In the genomic region with DNA sequence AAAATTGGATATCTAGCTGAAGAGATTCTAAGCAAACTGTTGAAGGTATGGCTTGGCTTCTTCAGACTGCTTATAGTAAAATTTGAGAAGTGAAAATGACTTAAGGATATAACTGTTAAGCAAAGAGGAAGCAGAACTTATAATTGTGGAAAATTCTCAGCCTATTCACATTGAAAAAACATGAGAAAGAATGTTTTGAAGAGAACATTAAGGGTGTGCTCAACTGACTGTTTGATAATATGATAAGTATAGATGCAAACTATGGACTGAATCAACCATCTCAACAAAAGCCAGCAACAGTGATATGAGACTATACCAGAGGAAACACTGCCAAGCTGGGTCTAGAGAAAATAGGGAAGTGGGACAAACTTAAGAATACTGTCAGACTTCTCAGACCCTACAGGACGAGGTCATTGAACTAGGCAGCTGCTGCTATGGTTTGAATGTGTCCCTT, we compare ENCODE assay signal across 11 cellular contexts.
A peak's percentile ranks its signal among the peaks of the same experiment; 100 is the strongest.
DNase-seq lines count a peak whose midpoint lies in the region; ATAC-seq, FAIRE-seq and TF ChIP-seq lines count a peak whose summit lies in the region.
"Had no signal": no experiment of that assay in that cellular context is flagged by ENCODE, and none has a peak within 500 bp of the region (broad histone marks: within the 10 kb centered on the region; RNA-seq: fewer than 3 reads in every experiment).

No MANE protein-coding gene starts in this region.

- TF ChIP-seq CTCF in right lobe of liver (IDR thresholded peaks at IDR 0.05), result no peak
- TF ChIP-seq CTCF in HepG2 (CRISPR knock-in tag; IDR thresholded peaks at IDR 0.05), result no peak
- TF ChIP-seq CTCF in upper lobe of right lung (IDR thresholded peaks at IDR 0.05), result no peak
- TF ChIP-seq CTCF in stomach (IDR thresholded peaks at IDR 0.05), result no peak

- BruUV-seq in HepG2 (replicated peaks; lab: Mats Ljungman, UMichigan), result no TSS peak

- H3K4me3 ChIP-seq in right lobe of liver (no peak overlapping the region), HepG2 (replicated peaks in 1 of 3; ENCODE audit: insufficient read depth in 1 of 3, low read depth in 2 of 3, low read length in 3 of 3) (no peak overlapping the region), upper lobe of right lung (no peak overlapping the region), stomach (no peak overlapping the region), H7 (ENCODE audit: insufficient read depth, low read depth, low read length) (no peak overlapping the region)

- H3K36me3 ChIP-seq in right lobe of liver, result no peaks in the 10 kb centered on the region
- H3K36me3 ChIP-seq in HepG2 (replicated peaks in 1 of 2; ENCODE audit: control insufficient read depth in 1 of 2, insufficient read depth in 2 of 2, low read length in 2 of 2), result no peaks in the 10 kb centered on the region
- H3K36me3 ChIP-seq in upper lobe of right lung, result no peaks in the 10 kb centered on the region
- no peaks in the 10 kb centered on the region for H3K36me3 ChIP-seq in stomach
- H3K36me3 ChIP-seq in H7 (replicated peaks; ENCODE audit: control insufficient read depth, insufficient read depth, low read length), result no peaks in the 10 kb centered on the region

- no peaks in the 10 kb centered on the region for H3K27me3 ChIP-seq in right lobe of liver
- no peaks in the 10 kb centered on the region; a peak in 1 of 5 replicates for H3K27me3 ChIP-seq in HepG2 (ENCODE audit: control insufficient read depth in 1 of 2, insufficient read depth in 2 of 2, low read length in 2 of 2)
- no peaks in the 10 kb centered on the region for H3K27me3 ChIP-seq in upper lobe of right lung
- H3K27me3 ChIP-seq in stomach, result no peaks in the 10 kb centered on the region
- H3K27me3 ChIP-seq in H7 (ENCODE audit: control insufficient read depth, insufficient read depth, low read length), result no peaks in the 10 kb centered on the region

- CTCF ChIA-PET in HepG2 (lab: Yijun Ruan, JAX; ENCODE audit: low intra/inter-chr PET ratio, low total read pairs), result no interaction called here

- no peak for DNase-seq in right lobe of liver
- no peak for DNase-seq in HepG2 (ENCODE audit: low spot score)
- DNase-seq in NOMO-1 (lab: John Stamatoyannopoulos, UW; ENCODE audit: unreplicated experiment in 2 of 2), result peak; percentile 51 to 94
- DNase-seq in upper lobe of right lung, result no peak
- DNase-seq in stomach, result no peak
- DNase-seq in 8988T, result no peak
- no peak for DNase-seq in H7
- DNase-seq: activated naive CD8-positive, alpha-beta T cell treated with anti-CD3 and anti-CD28 coated beads, Interleukin-2, amount 10 ng/mL, durations not matched to agents 7 days and 5 days had no signal

- H3K27ac ChIP-seq in right lobe of liver (no peak overlapping the region), HepG2 (ENCODE audit: extremely low read length, insufficient read depth, low read length) (no peak overlapping the region), upper lobe of right lung (no peak overlapping the region), stomach (no peak overlapping the region)
- H3K27ac ChIP-seq: 22Rv1, KMS-11 had no signal

- no peaks in the 10 kb centered on the region for H4K20me1 ChIP-seq in HepG2 (ENCODE audit: insufficient read depth, low read length)

- TF ChIP-seq EP300 in HepG2 (IDR thresholded peaks at IDR 0.05; ENCODE audit: low read depth in 2 of 2, low read length in 2 of 2) (no peak), HepG2 (CRISPR knock-in tag; IDR thresholded peaks at IDR 0.05; ENCODE audit: borderline replicate concordance) (no peak), stomach (IDR thresholded peaks at IDR 0.05) (no peak)

- TF ChIP-seq POLR2A in right lobe of liver (IDR thresholded peaks at IDR 0.05) (no peak), HepG2 (IDR thresholded peaks at IDR 0.05; ENCODE audit: insufficient read depth in 1 of 2, low read depth in 2 of 2, low read length in 2 of 2) (no peak), stomach (IDR thresholded peaks at IDR 0.05) (no peak)

- POLR2A ChIA-PET in HepG2 (lab: Yijun Ruan, JAX), result no interaction called here

- no peak overlapping the region for H3K4me2 ChIP-seq in HepG2 (ENCODE audit: low read depth, low read length)
- H3K4me2 ChIP-seq: KMS-11 had no signal

- intact Hi-C loops in right lobe of liver (cut with DNase I) (no loop called here), HepG2 (cut with micrococcal nuclease; ENCODE audit: unreplicated experiment) (no loop called here), upper lobe of right lung (cut with DNase I) (no loop called here), stomach (cut with DNase I; ENCODE audit: low total_unique reads) (no loop called here)

- no peak overlapping the region for H3K9ac ChIP-seq in HepG2 (ENCODE audit: insufficient read depth, low read depth, low read length)
- H3K9ac ChIP-seq: KMS-11 had no signal

- no peaks in the 10 kb centered on the region for H3K9me3 ChIP-seq in right lobe of liver
- no peaks in the 10 kb centered on the region for H3K9me3 ChIP-seq in HepG2 (ENCODE audit: low read length)
- no peaks in the 10 kb centered on the region for H3K9me3 ChIP-seq in upper lobe of right lung
- no peaks in the 10 kb centered on the region for H3K9me3 ChIP-seq in stomach

- H2AFZ ChIP-seq in HepG2 (ENCODE audit: low read length), result no peak overlapping the region

- no peaks in the 10 kb centered on the region for H3K79me2 ChIP-seq in HepG2 (ENCODE audit: insufficient read depth, low read length)

- in situ Hi-C loops in HepG2 (cut with HindIII; ENCODE audit: extremely low pct_ligation_motif_present, low pct_unique_long_range_greater_than_20kb), result no loop called here

- WGBS in right lobe of liver (ENCODE audit: insufficient coverage, low coverage, low lambda C conversion rate, missing lambda C conversion rate), result no CpG with 5 or more reads among the region's 1 CpG
- 0% methylated on average over 1 of the region's 1 CpG for WGBS in HepG2 (ENCODE audit: low lambda C conversion rate)
- 0 to 71% (median 36%) methylated on average over 1 of the region's 1 CpG for WGBS in stomach, 5 donors

- H3K4me1 ChIP-seq in right lobe of liver (no peaks in the 10 kb centered on the region), HepG2 (ENCODE audit: insufficient read depth, low read length) (peaks cover 9% of the 10 kb centered on the region), upper lobe of right lung (no peaks in the 10 kb centered on the region), stomach (peaks cover 0 to 8% (median 0%) of the 10 kb centered on the region in 4 donors)

- peak; percentile 33 to 77 (median 45) for ATAC-seq in right lobe of liver
- no peak for ATAC-seq in HepG2
- ATAC-seq in HG03025 (IDR thresholded peaks at IDR 0.05; ENCODE audit: low FRiP score, unreplicated experiment), result peak; percentile 98
- ATAC-seq in upper lobe of right lung, result peak; percentile 64

- TF ChIP-seq RAD21 in HepG2 (CRISPR knock-in tag; IDR thresholded peaks at IDR 0.05), result no peak

- no peak for FAIRE-seq in HepG2 (lab: Jason Lieb, UNC)

TF ChIP-seq in HepG2, 621 proteins besides CTCF, POLR2A, EP300 and RAD21:
- TF ChIP-seq TMF1 (CRISPR knock-in tag; IDR thresholded peaks at IDR 0.05; ENCODE audit: low read depth) (no peak), HOXA7 (CRISPR knock-in tag; IDR thresholded peaks at IDR 0.05) (no peak), BRF2 (CRISPR knock-in tag; IDR thresholded peaks at IDR 0.05) (no peak), ZNF512 (CRISPR knock-in tag; IDR thresholded peaks at IDR 0.05) (no peak), ZNF775 (CRISPR knock-in tag; IDR thresholded peaks at IDR 0.05; ENCODE audit: borderline replicate concordance) (no peak)

Comparison
In these comparisons a context has a peak if more than half of its experiments do, and no peak if none do; other contexts are left out.
1. DNase-seq: peak in NOMO-1 (2 of 2); none in right lobe of liver (0 of 3), HepG2 (single experiment), upper lobe of right lung (single experiment), stomach (single experiment), 8988T (single experiment) and H7 (single experiment).